In the genomic region with DNA sequence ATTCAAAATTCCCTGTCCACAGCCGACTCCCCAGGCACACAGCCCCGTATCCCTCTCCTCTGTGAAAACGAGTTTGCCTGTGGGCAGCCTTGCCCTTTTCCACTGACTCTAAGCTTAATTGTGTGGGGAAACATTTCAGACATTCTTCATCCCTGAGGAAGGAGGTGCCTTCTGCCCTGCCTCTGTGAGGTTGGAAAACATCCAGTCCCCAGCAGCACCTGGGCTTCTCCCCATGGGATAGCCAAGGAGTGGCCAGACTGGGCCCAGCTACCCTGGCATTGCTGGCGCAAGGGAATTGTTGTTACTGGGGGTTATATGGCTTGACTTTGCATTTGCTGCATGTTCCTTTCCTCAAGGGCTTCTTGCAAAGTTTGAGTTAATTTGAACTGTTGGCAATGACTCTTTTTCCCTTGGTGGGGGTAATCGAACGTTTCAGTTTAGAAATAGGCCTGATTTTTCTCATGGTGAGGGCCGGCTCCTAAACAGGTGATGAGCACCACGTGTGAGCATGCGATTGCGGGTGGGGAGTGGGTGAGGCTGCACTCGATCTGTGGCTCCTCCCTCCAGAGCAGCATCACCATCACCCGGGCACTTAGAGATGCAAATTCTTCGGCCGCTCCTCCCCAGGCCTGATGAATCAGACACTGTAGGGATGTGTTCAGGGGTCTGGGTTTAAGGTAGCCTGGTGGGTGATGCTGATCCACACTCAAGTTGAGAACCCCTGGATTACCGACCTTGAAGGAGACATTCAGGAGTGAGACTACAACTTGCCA, we compare ENCODE assay signal across 17 cellular contexts. TPM values are rescaled to one million over a fixed set of nuclear protein-coding genes. Genes with fewer than 3 reads are reported as not detected.
DNase-seq lines count a peak whose midpoint lies in the region; ATAC-seq and TF ChIP-seq lines count a peak whose summit lies in the region.
"Had no signal": no experiment of that assay in that cellular context is flagged by ENCODE, and none has a peak within 500 bp of the region (broad histone marks: within the 10 kb centered on the region; RNA-seq: fewer than 3 reads in every experiment).

No MANE protein-coding gene starts in this region.

- H3K9me2 ChIP-seq in GM23338 (ENCODE audit: insufficient read depth): peaks cover 7% of the 10 kb centered on the region; the same call in 1 of the 2 replicates

- H3K4me1 ChIP-seq in GM23338 (ENCODE audit: insufficient read depth) (no peaks in the 10 kb centered on the region), body of pancreas (no peaks in the 10 kb centered on the region)
- H3K4me1 ChIP-seq: BLaER1, Caco-2, HAP-1 had no signal

- TF ChIP-seq CTCF in GM23338 (conservative IDR thresholded peaks at IDR 0.05; ENCODE audit: low read depth in 2 of 2) (no peak), body of pancreas (IDR thresholded peaks at IDR 0.05) (no peak)

- H3K4me2 ChIP-seq in GM23338: no peak overlapping the region
- H3K4me2 ChIP-seq: BLaER1 had no signal

- H3K4me3 ChIP-seq in GM23338 (no peak overlapping the region), body of pancreas (no peak overlapping the region)
- H3K4me3 ChIP-seq: BLaER1, GM23248, HAP-1 had no signal

- H4K20me1 ChIP-seq in GM23338 (replicated peaks; ENCODE audit: insufficient read depth): no peaks in the 10 kb centered on the region
- H4K20me1 ChIP-seq: BLaER1 had no signal

- no peak for DNase-seq in GM23338 (ENCODE audit: low spot score)
- DNase-seq in body of pancreas: peak in 3 of 4 donors; percentile 25 to 77 (median 77)
- peak; percentile 41 for DNase-seq in myocyte (ENCODE audit: low read depth)
- peak; percentile 33 for DNase-seq in sciatic nerve (ENCODE audit: low spot score)
- no peak for DNase-seq in ecto neural progenitor cell (ENCODE audit: low spot score)
- DNase-seq in NCI-H510A (lab: John Stamatoyannopoulos, UW): no peak
- DNase-seq: 8988T; Caco-2; CD8-positive, alpha-beta memory T cell; DND-41; GDM1; GM23248; IMR-90 had no signal

- peaks cover 9% of the 10 kb centered on the region for H3K4me1 Mint-ChIP-seq in GM23338

- H3K36me3 Mint-ChIP-seq in GM23338 (ENCODE audit: low read depth): no peaks in the 10 kb centered on the region; the same call in 2 of the 3 replicates
- H3K36me3 Mint-ChIP-seq: CD8-positive, alpha-beta memory T cell had no signal

- H3K4me3 Mint-ChIP-seq in GM23338: no peak overlapping the region
- H3K4me3 Mint-ChIP-seq: CD8-positive, alpha-beta memory T cell had no signal

- H3K27me3 ChIP-seq in GM23338 (ENCODE audit: insufficient read depth): no peaks in the 10 kb centered on the region
- no peaks in the 10 kb centered on the region for H3K27me3 ChIP-seq in body of pancreas
- H3K27me3 ChIP-seq: BLaER1 had no signal

- ATAC-seq in GM23338 (peak; percentile 26), body of pancreas (no peak), sciatic nerve (no peak), GM21367 (IDR thresholded peaks at IDR 0.05; ENCODE audit: unreplicated experiment) (no peak)

- H3K27me3 Mint-ChIP-seq in GM23338 (ENCODE audit: insufficient read depth, low read depth, poor library complexity): peaks cover 2% of the 10 kb centered on the region
- H3K27me3 Mint-ChIP-seq: CD8-positive, alpha-beta memory T cell had no signal

- H3K9me3 ChIP-seq in body of pancreas: no peaks in the 10 kb centered on the region
- H3K9me3 ChIP-seq: BLaER1, Caco-2, HAP-1 had no signal

- H3F3A ChIP-seq in GM23338 (replicated peaks; ENCODE audit: low read depth): no peaks in the 10 kb centered on the region

- H3K79me2 ChIP-seq in GM23338 (replicated peaks; ENCODE audit: insufficient read depth): no peaks in the 10 kb centered on the region

- H3K27ac Mint-ChIP-seq in GM23338: no peak overlapping the region
- H3K27ac Mint-ChIP-seq: CD8-positive, alpha-beta memory T cell had no signal

- no peak for TF ChIP-seq POLR2A in body of pancreas (IDR thresholded peaks at IDR 0.05)

- WGBS in body of pancreas, 2 donors: 76 to 80% methylated on average over 14 to 15 of the region's 15 CpGs

- peak overlapping the region; percentile 86; the same call in 1 of the 2 replicates for H2AFZ ChIP-seq in GM23338
- H2AFZ ChIP-seq: GM23248 had no signal

- H3K9me3 Mint-ChIP-seq in GM23338: no peaks in the 10 kb centered on the region; the same call in 2 of the 3 replicates
- H3K9me3 Mint-ChIP-seq: CD8-positive, alpha-beta memory T cell had no signal

- no peaks in the 10 kb centered on the region for H3K36me3 ChIP-seq in GM23338 (ENCODE audit: insufficient read depth)
- H3K36me3 ChIP-seq in body of pancreas (replicated peaks in 1 of 2; ENCODE audit: insufficient read depth in 1 of 2, low read depth in 2 of 2): no peaks in the 10 kb centered on the region
- H3K36me3 ChIP-seq: BLaER1, HAP-1 had no signal

- intact Hi-C loops in body of pancreas (cut with DNase I) (no loop called here), sciatic nerve (cut with DNase I) (no loop called here)

- H3K27ac ChIP-seq in GM23338 (ENCODE audit: low read depth): no peak overlapping the region
- no peak overlapping the region for H3K27ac ChIP-seq in body of pancreas
- H3K27ac ChIP-seq: BLaER1, GM23248 had no signal

TF ChIP-seq in GM23338, 12 proteins besides CTCF, POLR2A, EP300 and RAD21:
- TF ChIP-seq EZH2phosphoT487 (IDR thresholded peaks at IDR 0.05; ENCODE audit: unreplicated experiment) (no peak), JUNB (IDR thresholded peaks at IDR 0.05; ENCODE audit: unreplicated experiment) (no peak), ZNF114 (CRISPR knock-in tag; IDR thresholded peaks at IDR 0.05) (no peak)

RNA-seq across cellular contexts. Expression of a gene that starts 29.9 kb away (rescaled TPM):
- 0.39 TPM in 1 of 2 replicates, not detected in the other for total RNA-seq in GM23338 (2014; rRNA removed; shearing (Covaris generic))
- not detected in 2 replicates for polyA plus RNA-seq in GM23338 (2016; fragmentation: Nextera tagmentation; extraction: Ambion mirVana)
- total RNA-seq in body of pancreas (1 to 10 TPM in 1 of 2 donors, under 1 TPM in 1; 0.52 to 1.3 TPM), myocyte (0.13 and 0.21 TPM in 2 replicates), sciatic nerve (1.7 TPM)
- 0.30 TPM for polyA plus RNA-seq in myocyte (2012)
- total RNA-seq: GM23248, HT-29, IMR-90 had no signal
- polyA plus RNA-seq: GM23248 had no signal

Comparison
In these comparisons a context has a peak if more than half of its experiments do, and no peak if none do; other contexts are left out.
1. DNase-seq: peak in body of pancreas (3 of 4), myocyte (single experiment) and sciatic nerve (single experiment); none in GM23338 (single experiment), ecto neural progenitor cell (single experiment) and NCI-H510A (single experiment).